1 cellular context compared by ENCODE assay signal in the genomic region with DNA sequence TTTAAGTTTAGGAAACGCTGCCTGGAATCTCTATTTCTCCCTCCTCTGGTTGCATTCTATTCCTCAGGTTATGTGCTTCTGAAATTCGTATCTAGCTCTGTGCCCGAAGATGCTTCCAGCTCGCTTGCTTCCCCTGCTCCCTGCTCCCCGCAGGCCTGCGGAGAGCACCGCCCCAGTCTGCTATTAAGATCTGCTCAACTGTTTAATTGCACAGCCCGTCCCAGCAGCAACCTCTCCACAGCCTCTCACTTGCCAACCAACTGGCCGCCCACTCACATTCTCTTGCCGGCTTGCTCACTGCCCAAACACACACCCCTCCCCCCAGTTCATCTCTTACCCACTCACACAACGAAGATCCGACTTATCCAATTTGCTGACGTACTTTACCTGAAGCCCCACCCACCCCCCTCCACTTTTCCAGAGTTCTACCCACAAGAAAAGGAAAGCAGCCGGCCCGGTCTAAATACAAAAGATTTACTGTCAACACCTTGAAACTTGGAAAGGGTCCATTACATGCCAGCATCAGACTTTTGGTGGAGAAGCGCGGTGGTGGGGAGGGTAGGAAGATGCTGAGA.
A peak's percentile ranks its signal among the peaks of the same experiment; 100 is the strongest.
TF ChIP-seq lines count a peak whose summit lies in the region.

No MANE protein-coding gene starts in this region.

TF ChIP-seq in A549, 52 proteins besides CTCF, POLR2A, EP300 and RAD21 (continued from another document):
- TF ChIP-seq ATOH8 (CRISPR knock-in tag; IDR thresholded peaks at IDR 0.05; ENCODE audit: low read depth) (no peak), CEBPB (IDR thresholded peaks at IDR 0.05) (0 out of 4 replicates have a peak, but pooled peaks of 1 of the 2 experiments have one; percentile 29)
- TF ChIP-seq, protein P1, sequence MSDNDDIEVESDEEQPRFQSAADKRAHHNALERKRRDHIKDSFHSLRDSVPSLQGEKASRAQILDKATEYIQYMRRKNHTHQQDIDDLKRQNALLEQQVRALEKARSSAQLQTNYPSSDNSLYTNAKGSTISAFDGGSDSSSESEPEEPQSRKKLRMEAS (IDR thresholded peaks at IDR 0.05), result peak; percentile 65
